In genomic region chr16:8989099-8989878, GRCh38 we compare ENCODE assay signal across 15 cellular contexts. TPM values are rescaled to one million over a fixed set of nuclear protein-coding genes. Genes with fewer than 3 reads are reported as not detected.
A peak's percentile ranks its signal among the peaks of the same experiment; 100 is the strongest.
DNase-seq lines count a peak whose midpoint lies in the region; ATAC-seq and TF ChIP-seq lines count a peak whose summit lies in the region.
"Had no signal": no experiment of that assay in that cellular context is flagged by ENCODE, and none has a peak within 500 bp of the region (broad histone marks: within the 10 kb centered on the region; RNA-seq: fewer than 3 reads in every experiment).

No MANE protein-coding gene starts in this region.

- H3K4me1 ChIP-seq in colonic mucosa (peaks cover 4% of the 10 kb centered on the region), mucosa of descending colon (ENCODE audit: low read depth) (peaks cover 25% of the 10 kb centered on the region), stomach (peaks cover 0 to 16% (median 8%) of the 10 kb centered on the region in 4 donors)

- H3K9me3 ChIP-seq in colonic mucosa (no peaks in the 10 kb centered on the region), mucosa of descending colon (no peaks in the 10 kb centered on the region), stomach (no peaks in the 10 kb centered on the region)

- no peak for TF ChIP-seq CTCF in colonic mucosa (IDR thresholded peaks at IDR 0.05)
- no peak for TF ChIP-seq CTCF in mucosa of descending colon (IDR thresholded peaks at IDR 0.05)
- no peak for TF ChIP-seq CTCF in stomach (IDR thresholded peaks at IDR 0.05)

- H3K27ac ChIP-seq in colonic mucosa = peak overlapping the region; percentile 85
- peak overlapping the region in 3 of 5 donors; percentile 18 to 46 (median 26) for H3K27ac ChIP-seq in stomach

- no peaks in the 10 kb centered on the region for H3K36me3 ChIP-seq in colonic mucosa
- H3K36me3 ChIP-seq in mucosa of descending colon (ENCODE audit: low read depth) = no peaks in the 10 kb centered on the region
- H3K36me3 ChIP-seq in stomach = no peaks in the 10 kb centered on the region

- ATAC-seq in mucosa of descending colon = peak; percentile 78

- H3K9ac ChIP-seq in colonic mucosa (ENCODE audit: low read depth in 2 of 2, low read length in 2 of 2) = peak overlapping the region; percentile 16 to 55

- intact Hi-C loops in colonic mucosa (cut with DNase I) (no loop called here), mucosa of descending colon (cut with DNase I, micrococcal nuclease) (no loop called here), stomach (cut with DNase I; ENCODE audit: low total_unique reads) (no loop called here)

- no peak for TF ChIP-seq EP300 in stomach (IDR thresholded peaks at IDR 0.05)

- H3K4me3 ChIP-seq in colonic mucosa (no peak overlapping the region), mucosa of descending colon (no peak overlapping the region), stomach (no peak overlapping the region)

- no peak for TF ChIP-seq POLR2A in stomach (IDR thresholded peaks at IDR 0.05)

- 42 to 53% (median 49%) methylated on average over 16 of the region's 16 CpGs for WGBS in stomach, 5 donors

- H3K27me3 ChIP-seq in colonic mucosa (no peaks in the 10 kb centered on the region), stomach (no peaks in the 10 kb centered on the region)

- DNase-seq in MV-4-11 (lab: John Stamatoyannopoulos, UW) (peak; percentile 4), colonic mucosa (peak; percentile 85), mucosa of descending colon (peak; percentile 73 to 87 (median 83)), stomach (no peak), NCI-H446 treated with DMSO at 0.1 percent for 48 hours (lab: John Stamatoyannopoulos, UW) (no peak), NCI-H748 treated with DMSO at 0.1 percent for 48 hours (lab: John Stamatoyannopoulos, UW) (no peak)
- DNase-seq in activated CD8-positive, alpha-beta memory T cell treated with anti-CD3 and anti-CD28 coated beads, Interleukin-2, amount 50 U/mL, for 48 hours = no peak
- DNase-seq: ACHN, COR-L47, EL, NCI-H1105 treated with DMSO at 0.1 percent for 48 hours, NCI-H1694 treated with DMSO at 0.1 percent for 48 hours, NCI-H2107, NCI-H226, NCI-H526 had no signal

RNA-seq across cellular contexts. Expression of gene USP7, which starts 25.6 kb away (rescaled TPM):
- total RNA-seq in colonic mucosa = 100 to 1,000 TPM; 147 to 176 TPM
- 100 to 1,000 TPM; 125 to 144 (median 130) TPM for total RNA-seq in mucosa of descending colon
- 100 to 1,000 TPM in 2 of 5 donors, 10 to 100 TPM in 3; 29.2 to 171 (median 94.0) TPM for total RNA-seq in stomach
- 10 to 100 TPM; 19.3 to 28.3 (median 22.5) TPM for polyA plus RNA-seq in stomach

Comparison
In these comparisons a context has a peak if more than half of its experiments do, and no peak if none do; other contexts are left out.
1. DNase-seq: peak in MV-4-11 (single experiment), colonic mucosa (single experiment) and mucosa of descending colon (3 of 3); none in stomach (single experiment), activated CD8-positive, alpha-beta memory T cell treated with anti-CD3 and anti-CD28 coated beads, Interleukin-2, amount 50 U/mL, for 48 hours (single experiment), NCI-H446 treated with DMSO at 0.1 percent for 48 hours (single experiment) and NCI-H748 treated with DMSO at 0.1 percent for 48 hours (single experiment).